ENCODE assay signal across 25 cellular contexts in the genomic region with DNA sequence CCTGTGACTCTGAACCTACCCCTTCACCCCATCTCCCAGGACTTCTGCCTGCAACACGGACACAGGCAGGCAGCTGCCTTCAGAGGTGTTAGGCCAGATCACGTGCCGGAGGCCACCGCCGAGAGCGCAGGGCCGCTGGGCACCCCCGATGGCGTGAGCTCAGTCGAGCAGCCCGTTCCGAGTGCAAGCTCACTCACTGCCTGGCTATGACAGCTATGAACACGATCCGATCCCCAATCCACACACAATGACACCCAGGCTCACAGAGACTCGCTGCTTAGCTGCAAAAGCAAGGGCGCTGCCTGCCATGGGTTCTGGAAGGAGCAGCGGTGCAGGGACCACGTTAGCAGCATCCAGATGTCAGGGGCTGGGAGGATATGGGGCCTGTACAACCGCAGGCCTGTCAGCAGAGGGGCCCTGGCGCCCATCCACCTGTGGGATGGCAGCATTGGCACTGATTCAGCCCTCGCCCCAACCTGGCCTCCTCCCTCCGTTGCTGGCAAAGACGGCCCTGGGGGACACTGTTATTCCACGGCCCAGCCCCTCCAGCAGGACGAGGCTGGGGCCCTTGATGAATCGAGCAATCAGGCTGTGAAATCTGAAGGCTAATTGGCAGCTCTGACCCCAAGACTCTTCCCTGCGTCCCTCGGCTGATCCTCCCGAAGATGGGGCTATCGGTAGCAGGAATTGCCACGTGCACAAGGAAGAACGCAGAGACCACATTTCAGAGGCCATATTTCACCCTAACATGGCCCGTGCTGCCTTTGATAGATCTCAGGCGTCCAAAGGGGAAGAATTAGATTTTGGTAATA.
A peak's percentile ranks its signal among the peaks of the same experiment; 100 is the strongest.
DNase-seq lines count a peak whose midpoint lies in the region; ATAC-seq and TF ChIP-seq lines count a peak whose summit lies in the region.
"Had no signal": no experiment of that assay in that cellular context is flagged by ENCODE, and none has a peak within 500 bp of the region (broad histone marks: within the 10 kb centered on the region; RNA-seq: fewer than 3 reads in every experiment).

No MANE protein-coding gene starts in this region.

- H3K27me3 ChIP-seq in WERI-Rb-1 (ENCODE audit: insufficient read depth, low read depth, severe bottlenecking) (no peaks in the 10 kb centered on the region), right cardiac atrium (ENCODE audit: control insufficient read depth, insufficient read depth) (no peaks in the 10 kb centered on the region), aorta (ENCODE audit: control insufficient read depth in 1 of 2, insufficient read depth in 2 of 2, low read length in 1 of 2) (no peaks in the 10 kb centered on the region)
- H3K27me3 ChIP-seq: left lung, SJSA1 had no signal

- POLR2A ChIA-PET in activated CD8-positive, alpha-beta T cell treated with anti-CD3 and anti-CD28 coated beads for 36 hours (lab: Charles Lee), result no interaction called here

- H3K4me3 ChIP-seq in WERI-Rb-1 (ENCODE audit: low read depth, low read length), result no peak overlapping the region
- H3K4me3 ChIP-seq in right cardiac atrium (ENCODE audit: low read length), result no peak overlapping the region
- H3K4me3 ChIP-seq in aorta (ENCODE audit: low read length in 2 of 2), result no peak overlapping the region
- H3K4me3 ChIP-seq: HAP-1, left lung, SJSA1 had no signal

- CTCF ChIA-PET in activated CD8-positive, alpha-beta T cell treated with anti-CD3 and anti-CD28 coated beads for 36 hours (lab: Charles Lee), result no interaction called here

- H3K27me3 Mint-ChIP-seq in natural killer cell treated with Interleukin-12 subunit alpha and Interleukin-12 subunit beta and Interleukin-15 and Interleukin-18, amount 100 ng/mL, for 72 hours, result no peaks in the 10 kb centered on the region
- H3K27me3 Mint-ChIP-seq in natural killer cell (ENCODE audit: low read depth in 2 of 2), result no peaks in the 10 kb centered on the region
- no peaks in the 10 kb centered on the region for H3K27me3 Mint-ChIP-seq in activated CD8-positive, alpha-beta T cell treated with anti-CD3 and anti-CD28 coated beads for 36 hours
- H3K27me3 Mint-ChIP-seq: activated naive CD8-positive, alpha-beta T cell treated with anti-CD3 and anti-CD28 coated beads, Interleukin-2, amount 50 U/mL, for 24 hours; dendritic cell treated with granulocyte-macrophage colony-stimulating factor and Interleukin-4, amounts not matched to agents 40 ng/mL and 50 ng/mL, for 4 days; progenitor cell of endocrine pancreas had no signal

- no peak overlapping the region for H3K27ac Mint-ChIP-seq in natural killer cell treated with Interleukin-12 subunit alpha and Interleukin-12 subunit beta and Interleukin-15 and Interleukin-18, amount 100 ng/mL, for 72 hours
- H3K27ac Mint-ChIP-seq in natural killer cell, result no peak overlapping the region
- H3K27ac Mint-ChIP-seq in activated CD8-positive, alpha-beta T cell treated with anti-CD3 and anti-CD28 coated beads for 36 hours, result no peak overlapping the region
- H3K27ac Mint-ChIP-seq: activated naive CD8-positive, alpha-beta T cell treated with anti-CD3 and anti-CD28 coated beads, Interleukin-2, amount 50 U/mL, for 24 hours; dendritic cell treated with granulocyte-macrophage colony-stimulating factor and Interleukin-4, amounts not matched to agents 40 ng/mL and 50 ng/mL, for 4 days; progenitor cell of endocrine pancreas had no signal

- peaks cover 18% of the 10 kb centered on the region for H3K36me3 ChIP-seq in WERI-Rb-1
- no peaks in the 10 kb centered on the region for H3K36me3 ChIP-seq in aorta (ENCODE audit: control insufficient read depth in 1 of 2, insufficient read depth in 2 of 2, low read length in 1 of 2)
- H3K36me3 ChIP-seq: HAP-1, SJSA1 had no signal

- peaks cover 5% of the 10 kb centered on the region for H3K4me1 ChIP-seq in right cardiac atrium (ENCODE audit: control insufficient read depth, insufficient read depth, low read length)
- H3K4me1 ChIP-seq in aorta (ENCODE audit: control insufficient read depth in 1 of 2, insufficient read depth in 2 of 2, low read length in 2 of 2), result no peaks in the 10 kb centered on the region
- H3K4me1 ChIP-seq: HAP-1, left lung, SJSA1 had no signal

- H3K27ac ChIP-seq in WERI-Rb-1 (peak overlapping the region; percentile 70), right cardiac atrium (ENCODE audit: low read length) (no peak overlapping the region), aorta (ENCODE audit: low read depth in 1 of 2, low read length in 2 of 2) (no peak overlapping the region)
- H3K27ac ChIP-seq: left lung, SJSA1 had no signal

- no peaks in the 10 kb centered on the region for H3K36me3 Mint-ChIP-seq in natural killer cell treated with Interleukin-12 subunit alpha and Interleukin-12 subunit beta and Interleukin-15 and Interleukin-18, amount 100 ng/mL, for 72 hours
- H3K36me3 Mint-ChIP-seq in natural killer cell, result no peaks in the 10 kb centered on the region
- no peaks in the 10 kb centered on the region for H3K36me3 Mint-ChIP-seq in activated CD8-positive, alpha-beta T cell treated with anti-CD3 and anti-CD28 coated beads for 36 hours (ENCODE audit: low read depth)

- DNase-seq in natural killer cell treated with Interleukin-12 subunit alpha and Interleukin-12 subunit beta and Interleukin-15 and Interleukin-18, amount 100 ng/mL, for 72 hours (ENCODE audit: low spot score), result peak; percentile 46
- DNase-seq in natural killer cell, result no peak
- no peak for DNase-seq in WERI-Rb-1
- DNase-seq in right cardiac atrium, result peak; percentile 12 to 64 (median 53)
- peak; percentile 35 to 63 for DNase-seq in aorta
- no peak for DNase-seq in GM13976 (ENCODE audit: low spot score)
- DNase-seq in activated CD8-positive, alpha-beta T cell treated with anti-CD3 and anti-CD28 coated beads for 36 hours, result no peak
- DNase-seq: activated CD4-positive, alpha-beta T cell treated with anti-CD3 and anti-CD28 coated beads, Interleukin-2, amount 50 U/mL, for 1 hour; activated effector memory CD4-positive, alpha-beta T cell treated with Interleukin-2 at 50 U/mL for 16 hours; activated naive CD8-positive, alpha-beta T cell treated with anti-CD3 and anti-CD28 coated beads, Interleukin-2, amount 50 U/mL, for 24 hours; DMS53; GDM1; KBM-7; NCI-H1436; NCI-H226; NCI-H82; stimulated activated CD4-positive, alpha-beta T cell treated with anti-CD3 and anti-CD28 coated beads, Interleukin-1b, Interleukin-23, amount 100 ng/mL, for 48 hours; stimulated activated naive CD4-positive, alpha-beta T cell had no signal

- H3K9me3 ChIP-seq in WERI-Rb-1 (ENCODE audit: severe bottlenecking) (no peaks in the 10 kb centered on the region), right cardiac atrium (ENCODE audit: control insufficient read depth, low read length) (no peaks in the 10 kb centered on the region), aorta (ENCODE audit: control insufficient read depth, low read length) (no peaks in the 10 kb centered on the region)
- H3K9me3 ChIP-seq: HAP-1, left lung, SJSA1 had no signal

- ATAC-seq in natural killer cell treated with Interleukin-12 subunit alpha and Interleukin-12 subunit beta and Interleukin-15 and Interleukin-18, amount 100 ng/mL, for 72 hours, result no peak
- ATAC-seq in natural killer cell, result no peak
- peak in 1 of 2 donors; percentile 40 for ATAC-seq in right cardiac atrium
- ATAC-seq in aorta (ENCODE audit: low FRiP score), result no peak
- no peak for ATAC-seq in HG03521 (IDR thresholded peaks at IDR 0.05; ENCODE audit: unreplicated experiment)
- no peak for ATAC-seq in activated CD8-positive, alpha-beta T cell treated with anti-CD3 and anti-CD28 coated beads for 36 hours
- ATAC-seq: activated naive CD8-positive, alpha-beta T cell treated with anti-CD3 and anti-CD28 coated beads, Interleukin-2, amount 50 U/mL, for 24 hours; CD8-positive, alpha-beta T cell had no signal

- H3K4me3 Mint-ChIP-seq in natural killer cell treated with Interleukin-12 subunit alpha and Interleukin-12 subunit beta and Interleukin-15 and Interleukin-18, amount 100 ng/mL, for 72 hours, result no peak overlapping the region
- no peak overlapping the region for H3K4me3 Mint-ChIP-seq in natural killer cell
- no peak overlapping the region for H3K4me3 Mint-ChIP-seq in activated CD8-positive, alpha-beta T cell treated with anti-CD3 and anti-CD28 coated beads for 36 hours
- H3K4me3 Mint-ChIP-seq: activated naive CD8-positive, alpha-beta T cell treated with anti-CD3 and anti-CD28 coated beads, Interleukin-2, amount 50 U/mL, for 24 hours; CD8-positive, alpha-beta T cell; dendritic cell treated with granulocyte-macrophage colony-stimulating factor and Interleukin-4, amounts not matched to agents 40 ng/mL and 50 ng/mL, for 4 days had no signal

- 82% methylated on average over 34 of the region's 34 CpGs for WGBS in right cardiac atrium
- WGBS in aorta, 2 donors, result 90 to 93% methylated on average over 34 of the region's 34 CpGs

- in situ Hi-C loops in GM13976 (cut with MboI; ENCODE audit: low sequenced_read_pairs, unreplicated experiment), result no loop called here

- no peak for TF ChIP-seq CTCF in natural killer cell (IDR thresholded peaks at IDR 0.05)
- no peak for TF ChIP-seq CTCF in WERI-Rb-1 (IDR thresholded peaks at IDR 0.05; ENCODE audit: low read depth, low read length)
- no peak for TF ChIP-seq CTCF in GM13976 (IDR thresholded peaks at IDR 0.05; ENCODE audit: borderline replicate concordance, control extremely low read depth, extremely low read depth, insufficient read depth, missing control alignments)
- no peak for TF ChIP-seq CTCF in activated CD8-positive, alpha-beta T cell treated with anti-CD3 and anti-CD28 coated beads for 36 hours (IDR thresholded peaks at IDR 0.05)

- intact Hi-C loops in natural killer cell (cut with micrococcal nuclease), result no loop called here
- intact Hi-C loops in right cardiac atrium (cut with DNase I), result loop anchor here in 1 of 4 donors (10.0 kb wide), 1 partner anchor 235 kb away; no protein-coding TSS in a partner anchor
- intact Hi-C loops in aorta (cut with DNase I), result no loop called here
- intact Hi-C loops in activated CD8-positive, alpha-beta T cell treated with anti-CD3 and anti-CD28 coated beads for 36 hours (cut with micrococcal nuclease), result no loop called here

- no peaks in the 10 kb centered on the region for H3K9me3 Mint-ChIP-seq in natural killer cell treated with Interleukin-12 subunit alpha and Interleukin-12 subunit beta and Interleukin-15 and Interleukin-18, amount 100 ng/mL, for 72 hours
- H3K9me3 Mint-ChIP-seq in natural killer cell, result no peaks in the 10 kb centered on the region
- no peaks in the 10 kb centered on the region for H3K9me3 Mint-ChIP-seq in activated CD8-positive, alpha-beta T cell treated with anti-CD3 and anti-CD28 coated beads for 36 hours
- H3K9me3 Mint-ChIP-seq: activated naive CD8-positive, alpha-beta T cell treated with anti-CD3 and anti-CD28 coated beads, Interleukin-2, amount 50 U/mL, for 24 hours; CD8-positive, alpha-beta T cell; dendritic cell treated with granulocyte-macrophage colony-stimulating factor and Interleukin-4, amounts not matched to agents 40 ng/mL and 50 ng/mL, for 4 days had no signal

- peaks cover 0 to 8% of the 10 kb centered on the region in 2 donors for H3K4me1 Mint-ChIP-seq in natural killer cell treated with Interleukin-12 subunit alpha and Interleukin-12 subunit beta and Interleukin-15 and Interleukin-18, amount 100 ng/mL, for 72 hours (ENCODE audit: low read depth in 2 of 2)
- H3K4me1 Mint-ChIP-seq in natural killer cell, result peaks cover 9 to 24% of the 10 kb centered on the region in 2 donors
- no peaks in the 10 kb centered on the region for H3K4me1 Mint-ChIP-seq in activated CD8-positive, alpha-beta T cell treated with anti-CD3 and anti-CD28 coated beads for 36 hours (ENCODE audit: low read depth)
- H3K4me1 Mint-ChIP-seq: activated naive CD8-positive, alpha-beta T cell treated with anti-CD3 and anti-CD28 coated beads, Interleukin-2, amount 50 U/mL, for 24 hours had no signal

Comparison
In these comparisons a context has a peak if more than half of its experiments do, and no peak if none do; other contexts are left out.
1. DNase-seq: peak in natural killer cell treated with Interleukin-12 subunit alpha and Interleukin-12 subunit beta and Interleukin-15 and Interleukin-18, amount 100 ng/mL, for 72 hours (single experiment), right cardiac atrium (3 of 3) and aorta (2 of 2); none in natural killer cell (single experiment), WERI-Rb-1 (single experiment), GM13976 (single experiment) and activated CD8-positive, alpha-beta T cell treated with anti-CD3 and anti-CD28 coated beads for 36 hours (single experiment).